Comparison of ENCODE assay signal across 1 cellular context in the genomic region with DNA sequence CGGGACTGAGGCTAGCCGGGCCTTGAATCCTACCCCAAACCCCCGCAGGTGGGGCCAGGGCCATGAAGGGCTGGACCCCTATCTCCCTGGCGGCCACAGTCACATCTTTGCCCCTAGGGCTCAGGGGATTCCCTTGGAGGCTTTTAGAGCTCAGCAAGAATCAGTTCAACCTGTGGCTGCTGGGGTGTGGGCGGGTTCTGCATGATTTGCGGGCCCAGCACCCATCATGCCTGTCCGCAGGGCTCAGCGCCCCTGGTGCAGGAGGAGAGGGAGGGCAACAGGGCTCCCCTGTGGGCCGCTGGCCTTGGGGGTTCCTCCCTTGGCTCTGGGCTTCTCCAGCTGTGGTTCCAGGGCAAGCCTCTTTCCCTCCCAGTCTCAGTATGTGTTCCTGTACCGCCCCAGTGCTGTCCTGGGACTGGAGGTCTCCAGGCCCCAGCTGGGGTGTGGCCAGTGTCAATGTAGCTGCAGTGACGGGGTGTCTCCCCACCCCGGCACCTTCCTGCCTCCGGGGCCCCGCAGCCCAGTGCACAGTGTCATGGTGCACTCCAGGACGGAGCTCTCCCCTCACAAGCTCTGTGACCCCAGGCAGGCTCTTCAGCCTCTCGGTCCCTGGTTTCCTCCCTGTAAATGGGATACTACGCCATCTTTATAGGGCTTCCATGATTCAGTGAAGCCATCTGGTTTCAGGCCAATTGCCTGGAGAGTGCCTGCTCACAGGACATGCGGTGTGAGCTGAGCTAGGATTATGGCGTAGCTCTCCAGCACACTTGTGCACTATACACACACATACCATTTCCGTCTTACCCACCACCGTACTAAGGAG.
TF ChIP-seq lines count a peak whose summit lies in the region.

No MANE protein-coding gene starts in this region.

TF ChIP-seq in HepG2, 621 proteins besides CTCF, POLR2A, EP300 and RAD21 (continued from another document):
- TF ChIP-seq, protein P1, sequence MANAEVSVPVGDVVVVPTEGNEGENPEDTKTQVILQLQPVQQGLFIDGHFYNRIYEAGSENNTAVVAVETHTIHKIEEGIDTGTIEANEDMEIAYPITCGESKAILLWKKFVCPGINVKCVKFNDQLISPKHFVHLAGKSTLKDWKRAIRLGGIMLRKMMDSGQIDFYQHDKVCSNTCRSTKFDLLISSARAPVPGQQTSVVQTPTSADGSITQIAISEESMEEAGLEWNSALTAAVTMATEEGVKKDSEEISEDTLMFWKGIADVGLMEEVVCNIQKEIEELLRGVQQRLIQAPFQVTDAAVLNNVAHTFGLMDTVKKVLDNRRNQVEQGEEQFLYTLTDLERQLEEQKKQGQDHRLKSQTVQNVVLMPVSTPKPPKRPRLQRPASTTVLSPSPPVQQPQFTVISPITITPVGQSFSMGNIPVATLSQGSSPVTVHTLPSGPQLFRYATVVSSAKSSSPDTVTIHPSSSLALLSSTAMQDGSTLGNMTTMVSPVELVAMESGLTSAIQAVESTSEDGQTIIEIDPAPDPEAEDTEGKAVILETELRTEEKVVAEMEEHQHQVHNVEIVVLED (CRISPR knock-in tag; IDR thresholded peaks at IDR 0.05; ENCODE audit: borderline replicate concordance), result no peak
- no peak for TF ChIP-seq SIX4 (CRISPR knock-in tag; IDR thresholded peaks at IDR 0.05)
- no peak for TF ChIP-seq AGO2 (optimal IDR thresholded peaks at IDR 0.05; ENCODE audit: low read depth, low read length)
- TF ChIP-seq, protein P2, sequence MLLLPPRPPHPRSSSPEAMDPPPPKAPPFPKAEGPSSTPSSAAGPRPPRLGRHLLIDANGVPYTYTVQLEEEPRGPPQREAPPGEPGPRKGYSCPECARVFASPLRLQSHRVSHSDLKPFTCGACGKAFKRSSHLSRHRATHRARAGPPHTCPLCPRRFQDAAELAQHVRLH (CRISPR knock-in tag; IDR thresholded peaks at IDR 0.05; ENCODE audit: borderline replicate concordance, low read depth), result no peak
- TF ChIP-seq NKX3-1 (CRISPR knock-in tag; IDR thresholded peaks at IDR 0.05), result no peak
- TF ChIP-seq ZNF749 (CRISPR knock-in tag; IDR thresholded peaks at IDR 0.05; ENCODE audit: borderline replicate concordance), result no peak
- peak; percentile 17; the same call in 1 of the 2 replicates for TF ChIP-seq ZNF644 (CRISPR knock-in tag; IDR thresholded peaks at IDR 0.05; ENCODE audit: low read depth)
- TF ChIP-seq ZSCAN20 (CRISPR knock-in tag; IDR thresholded peaks at IDR 0.05; ENCODE audit: borderline replicate concordance), result no peak
- no peak for TF ChIP-seq PLRG1 (conservative IDR thresholded peaks at IDR 0.05)
- TF ChIP-seq FOXC1 (CRISPR knock-in tag; IDR thresholded peaks at IDR 0.05; ENCODE audit: borderline replicate concordance), result 0 out of 2 replicates have a peak, but pooled peaks have one; percentile 10
- 0 out of 2 replicates have a peak, but pooled peaks have one; percentile 7 for TF ChIP-seq ZFX (CRISPR knock-in tag; IDR thresholded peaks at IDR 0.05; ENCODE audit: low read depth)
